1 cellular context compared by ENCODE assay signal in the genomic region with DNA sequence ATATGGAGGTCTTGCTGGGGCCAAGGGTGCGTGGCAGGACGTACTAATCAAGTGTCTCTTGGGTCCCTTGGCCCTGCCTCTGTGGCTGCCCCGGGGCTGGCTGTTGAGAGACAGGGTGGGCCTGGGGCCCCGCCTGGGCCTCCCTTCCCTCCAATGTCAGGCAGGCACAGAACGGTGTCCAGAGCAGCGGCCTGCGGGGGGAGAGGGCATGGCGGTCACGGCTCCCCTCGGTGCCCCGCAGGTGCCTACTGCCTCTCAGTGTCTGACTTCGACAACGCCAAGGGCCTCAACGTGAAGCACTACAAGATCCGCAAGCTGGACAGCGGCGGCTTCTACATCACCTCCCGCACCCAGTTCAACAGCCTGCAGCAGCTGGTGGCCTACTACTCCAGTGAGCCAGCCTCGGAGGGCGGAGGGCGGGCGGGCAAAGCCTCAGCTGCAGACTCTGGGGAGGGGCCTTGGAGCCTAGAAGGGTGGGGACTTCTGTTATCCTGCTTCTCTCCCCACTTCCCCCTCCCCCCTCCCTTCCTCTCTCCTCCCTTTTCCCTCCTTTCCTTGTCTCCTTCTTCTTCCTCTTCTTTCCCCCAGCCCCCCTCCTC.
A peak's percentile ranks its signal among the peaks of the same experiment; 100 is the strongest.
TF ChIP-seq lines count a peak whose summit lies in the region.

No MANE protein-coding gene starts in this region.

TF ChIP-seq in K562, 482 proteins besides CTCF, POLR2A, EP300 and RAD21:
- TF ChIP-seq PHF8 (IDR thresholded peaks at IDR 0.05; ENCODE audit: borderline replicate concordance, low read length), result peak; percentile 10; the same call in 1 of the 2 replicates
- no peak for TF ChIP-seq TRIM25 (IDR thresholded peaks at IDR 0.05; ENCODE audit: borderline replicate concordance)
- no peak for TF ChIP-seq NFIC (IDR thresholded peaks at IDR 0.05)
- TF ChIP-seq, protein P1, sequence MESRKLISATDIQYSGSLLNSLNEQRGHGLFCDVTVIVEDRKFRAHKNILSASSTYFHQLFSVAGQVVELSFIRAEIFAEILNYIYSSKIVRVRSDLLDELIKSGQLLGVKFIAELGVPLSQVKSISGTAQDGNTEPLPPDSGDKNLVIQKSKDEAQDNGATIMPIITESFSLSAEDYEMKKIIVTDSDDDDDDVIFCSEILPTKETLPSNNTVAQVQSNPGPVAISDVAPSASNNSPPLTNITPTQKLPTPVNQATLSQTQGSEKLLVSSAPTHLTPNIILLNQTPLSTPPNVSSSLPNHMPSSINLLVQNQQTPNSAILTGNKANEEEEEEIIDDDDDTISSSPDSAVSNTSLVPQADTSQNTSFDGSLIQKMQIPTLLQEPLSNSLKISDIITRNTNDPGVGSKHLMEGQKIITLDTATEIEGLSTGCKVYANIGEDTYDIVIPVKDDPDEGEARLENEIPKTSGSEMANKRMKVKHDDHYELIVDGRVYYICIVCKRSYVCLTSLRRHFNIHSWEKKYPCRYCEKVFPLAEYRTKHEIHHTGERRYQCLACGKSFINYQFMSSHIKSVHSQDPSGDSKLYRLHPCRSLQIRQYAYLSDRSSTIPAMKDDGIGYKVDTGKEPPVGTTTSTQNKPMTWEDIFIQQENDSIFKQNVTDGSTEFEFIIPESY (CRISPR knock-in tag; IDR thresholded peaks at IDR 0.05), result peak; percentile 64; the same call in 1 of the 2 replicates
- TF ChIP-seq ZBTB34 (CRISPR knock-in tag; IDR thresholded peaks at IDR 0.05), result no peak
- no peak for TF ChIP-seq KLF13 (tag; IDR thresholded peaks at IDR 0.05; ENCODE audit: borderline replicate concordance, low read depth)
- TF ChIP-seq CCNT2 (IDR thresholded peaks at IDR 0.05; ENCODE audit: borderline replicate concordance, extremely low read depth, insufficient read length, low read depth, low read length), result no peak
- TF ChIP-seq, protein P2, sequence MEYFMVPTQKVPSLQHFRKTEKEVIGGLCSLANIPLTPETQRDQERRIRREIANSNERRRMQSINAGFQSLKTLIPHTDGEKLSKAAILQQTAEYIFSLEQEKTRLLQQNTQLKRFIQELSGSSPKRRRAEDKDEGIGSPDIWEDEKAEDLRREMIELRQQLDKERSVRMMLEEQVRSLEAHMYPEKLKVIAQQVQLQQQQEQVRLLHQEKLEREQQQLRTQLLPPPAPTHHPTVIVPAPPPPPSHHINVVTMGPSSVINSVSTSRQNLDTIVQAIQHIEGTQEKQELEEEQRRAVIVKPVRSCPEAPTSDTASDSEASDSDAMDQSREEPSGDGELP (CRISPR knock-in tag; IDR thresholded peaks at IDR 0.05; ENCODE audit: borderline replicate concordance), result peak; percentile 47; the same call in 1 of the 2 replicates
- TF ChIP-seq WHSC1 (IDR thresholded peaks at IDR 0.05; ENCODE audit: low read length), result no peak
- 0 out of 2 replicates have a peak, but pooled peaks have one; percentile 2 for TF ChIP-seq SPI1 (IDR thresholded peaks at IDR 0.05; ENCODE audit: borderline replicate concordance, low read depth, low read length)
- TF ChIP-seq NR1H2 (CRISPR knock-in tag; IDR thresholded peaks at IDR 0.05), result no peak
- 0 out of 2 replicates have a peak, but pooled peaks have one; percentile 28 for TF ChIP-seq ARID4B (CRISPR knock-in tag; IDR thresholded peaks at IDR 0.05)
